1 cellular context compared by ENCODE assay signal in the genomic region with DNA sequence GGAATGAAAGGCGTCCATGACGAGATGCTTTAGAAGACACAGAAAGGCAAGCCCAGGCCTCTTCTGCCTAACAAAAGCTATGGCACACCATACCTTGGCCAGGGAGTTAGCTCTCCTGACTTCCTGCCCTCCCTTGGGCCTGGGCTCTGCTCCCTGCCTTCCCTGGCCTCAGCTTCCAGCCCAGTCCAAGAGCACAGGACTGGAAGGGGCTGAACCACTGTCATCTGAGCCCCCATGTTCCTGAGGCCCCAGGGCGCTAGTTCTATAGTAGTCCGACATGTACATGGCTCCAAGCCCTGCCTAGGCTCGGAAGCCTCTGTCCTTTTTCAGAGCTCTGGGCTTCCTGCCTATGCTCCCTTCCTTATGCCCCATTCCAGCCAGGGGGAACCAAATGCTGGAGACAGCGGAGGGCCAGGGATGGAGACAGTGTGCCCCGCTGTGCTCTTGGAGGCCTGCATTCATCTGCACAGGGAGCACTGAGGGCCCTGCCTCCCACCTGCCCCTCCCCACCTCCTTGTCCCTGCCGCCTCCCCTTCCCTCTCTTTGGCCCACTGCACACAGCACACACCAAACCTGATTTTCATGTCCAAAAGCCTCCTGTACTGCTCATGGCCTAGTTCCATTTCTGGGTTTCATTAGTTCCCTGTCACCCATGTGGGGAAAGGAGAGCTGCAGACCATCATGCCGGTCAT.
TF ChIP-seq lines count a peak whose summit lies in the region.

No MANE protein-coding gene starts in this region.

TF ChIP-seq in HepG2, 621 proteins besides CTCF, POLR2A, EP300 and RAD21 (continued from another document):
- TF ChIP-seq STAT6 (CRISPR knock-in tag; IDR thresholded peaks at IDR 0.05; ENCODE audit: borderline replicate concordance) (no peak), SNAI1 (CRISPR knock-in tag; IDR thresholded peaks at IDR 0.05; ENCODE audit: borderline replicate concordance) (no peak), SOX5 (CRISPR knock-in tag; IDR thresholded peaks at IDR 0.05; ENCODE audit: borderline replicate concordance) (no peak), CBFB (CRISPR knock-in tag; IDR thresholded peaks at IDR 0.05) (no peak), CEBPG (CRISPR knock-in tag; IDR thresholded peaks at IDR 0.05) (no peak), HMG20A (CRISPR knock-in tag; IDR thresholded peaks at IDR 0.05; ENCODE audit: borderline replicate concordance) (no peak)
